ENCODE assay signal across 1 cellular context in genomic region chr19:19866599-19867248, GRCh38.
A peak's percentile ranks its signal among the peaks of the same experiment; 100 is the strongest.
TF ChIP-seq lines count a peak whose summit lies in the region.

No MANE protein-coding gene starts in this region.

TF ChIP-seq in GM12878, 131 proteins besides CTCF, POLR2A, EP300 and RAD21 (continues in another document):
- no peak for TF ChIP-seq HCFC1 (IDR thresholded peaks at IDR 0.05; ENCODE audit: low read length)
- TF ChIP-seq PAX5 (IDR thresholded peaks at IDR 0.05; ENCODE audit: borderline replicate concordance, low read depth, low read length) = no peak
- no peak for TF ChIP-seq ZNF384 (IDR thresholded peaks at IDR 0.05; ENCODE audit: borderline replicate concordance, low read depth, low read length)
- 0 out of 2 replicates have a peak, but pooled peaks have one; percentile 23 for TF ChIP-seq TARDBP (IDR thresholded peaks at IDR 0.05; ENCODE audit: borderline replicate concordance)
- no peak for TF ChIP-seq SIX5 (IDR thresholded peaks at IDR 0.05; ENCODE audit: low read depth, low read length, severe bottlenecking)
- no peak for TF ChIP-seq POLR2AphosphoS2 (IDR thresholded peaks at IDR 0.05; ENCODE audit: low read depth, low read length)
- TF ChIP-seq NKRF (conservative IDR thresholded peaks at IDR 0.05) = peak; percentile 26; the same call in 1 of the 2 replicates
- TF ChIP-seq CREM (IDR thresholded peaks at IDR 0.05; ENCODE audit: low read depth) = 0 out of 2 replicates have a peak, but pooled peaks have one; percentile 17
- no peak for TF ChIP-seq ZBTB4 (CRISPR knock-in tag; IDR thresholded peaks at IDR 0.05)
- no peak for TF ChIP-seq ZBED1 (IDR thresholded peaks at IDR 0.05; ENCODE audit: borderline replicate concordance)
- no peak for TF ChIP-seq LARP7 (IDR thresholded peaks at IDR 0.05)
- 0 out of 4 replicates have a peak, but pooled peaks of 1 of the 2 experiments have one; percentile 10 for TF ChIP-seq IKZF2 (IDR thresholded peaks at IDR 0.05)
- no peak for TF ChIP-seq SREBF1 (IDR thresholded peaks at IDR 0.05; ENCODE audit: low read length)
- no peak for TF ChIP-seq NR2C2 (IDR thresholded peaks at IDR 0.05; ENCODE audit: borderline replicate concordance, control insufficient read depth, insufficient read length, low read depth)
- TF ChIP-seq SKIL (IDR thresholded peaks at IDR 0.05; ENCODE audit: low read depth, poor library complexity, severe bottlenecking) = no peak
- no peak for TF ChIP-seq PBX3 (IDR thresholded peaks at IDR 0.05; ENCODE audit: insufficient replicate concordance, low read depth, low read length)
- 0 out of 2 replicates have a peak, but pooled peaks have one; percentile 27 for TF ChIP-seq HDGF (IDR thresholded peaks at IDR 0.05)
- no peak for TF ChIP-seq CEBPZ (IDR thresholded peaks at IDR 0.05; ENCODE audit: low read depth, low read length)
- TF ChIP-seq BACH1 (IDR thresholded peaks at IDR 0.05; ENCODE audit: borderline replicate concordance) = no peak
- TF ChIP-seq ETV6 (conservative IDR thresholded peaks at IDR 0.05 in 1 of 2, IDR thresholded peaks at IDR 0.05 in 1 of 2; ENCODE audit: borderline replicate concordance in 1 of 2, low read depth in 1 of 2) = no peak
- no peak for TF ChIP-seq ZBTB33 (IDR thresholded peaks at IDR 0.05)
- no peak for TF ChIP-seq GABPA (IDR thresholded peaks at IDR 0.05; ENCODE audit: low read depth)
- no peak for TF ChIP-seq DPF2 (IDR thresholded peaks at IDR 0.05)
- peak; percentile 16 for TF ChIP-seq SP1 (IDR thresholded peaks at IDR 0.05; ENCODE audit: low read depth, low read length)
- no peak for TF ChIP-seq ESRRA (IDR thresholded peaks at IDR 0.05; ENCODE audit: low read length)
- no peak for TF ChIP-seq NFIC (IDR thresholded peaks at IDR 0.05; ENCODE audit: low read depth, low read length)
- 0 out of 4 replicates have a peak, but pooled peaks of 1 of the 2 experiments have one; percentile 38 for TF ChIP-seq SRF (IDR thresholded peaks at IDR 0.05; ENCODE audit: low read depth in 2 of 2, low read length in 2 of 2)
- no peak for TF ChIP-seq ZBTB11 (CRISPR knock-in tag; IDR thresholded peaks at IDR 0.05)
- peak; percentile 48; the same call in 1 of the 2 replicates for TF ChIP-seq SIN3A (IDR thresholded peaks at IDR 0.05; ENCODE audit: low read depth, low read length)
- no peak for TF ChIP-seq MAX (IDR thresholded peaks at IDR 0.05; ENCODE audit: low read depth, low read length)
- no peak for TF ChIP-seq HDAC6 (IDR thresholded peaks at IDR 0.05; ENCODE audit: unreplicated experiment)
- TF ChIP-seq IRF4 (IDR thresholded peaks at IDR 0.05; ENCODE audit: low read depth, low read length) = no peak
- TF ChIP-seq E4F1 (IDR thresholded peaks at IDR 0.05; ENCODE audit: borderline replicate concordance, partially characterized antibody) = no peak
